8 cellular contexts compared by ENCODE assay signal in the genomic region with DNA sequence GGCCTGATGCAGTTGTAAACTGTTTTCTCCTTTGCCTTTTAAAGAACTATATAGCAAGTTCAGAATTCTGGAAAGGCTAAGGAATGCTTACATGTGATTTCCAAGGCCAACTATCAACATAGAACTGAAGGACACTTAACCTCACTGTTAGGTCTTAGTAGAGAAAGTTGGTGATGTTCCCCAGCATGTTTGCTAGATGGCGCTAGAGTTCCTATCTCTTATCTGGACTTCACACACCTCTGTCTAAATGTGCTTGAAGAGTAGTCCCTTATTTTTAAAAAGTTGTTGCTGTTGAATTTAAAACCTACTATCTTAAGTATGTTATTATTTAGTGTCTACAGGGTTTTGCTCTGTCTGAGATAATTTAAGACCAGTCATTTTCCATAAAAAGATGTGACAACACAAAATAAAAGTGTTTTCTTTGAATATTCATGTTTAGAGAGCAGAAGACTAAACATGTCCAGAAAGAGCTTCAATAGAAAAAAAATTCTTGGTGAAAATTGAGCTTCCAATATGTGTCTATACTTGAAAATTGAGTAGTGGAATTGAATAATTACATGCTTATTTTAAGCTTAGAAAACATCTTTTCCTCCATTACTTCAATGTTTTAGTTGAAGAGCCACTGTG.
DNase-seq lines count a peak whose midpoint lies in the region; ATAC-seq, FAIRE-seq and TF ChIP-seq lines count a peak whose summit lies in the region.

No MANE protein-coding gene starts in this region.

- no peak for TF ChIP-seq POLR2A in H1 (IDR thresholded peaks at IDR 0.05; ENCODE audit: control extremely low read depth in 1 of 2, low read depth in 2 of 2, low read length in 2 of 2)
- no peak for TF ChIP-seq POLR2A in esophagus squamous epithelium (IDR thresholded peaks at IDR 0.05)
- TF ChIP-seq POLR2A in lower leg skin (IDR thresholded peaks at IDR 0.05): no peak

- CTCF ChIA-PET in H1 (lab: Charles Lee; ENCODE audit: partially characterized antibody): interaction anchor here (0.5 to 4.5 kb wide), 29 partner anchors 8 to 1113 kb away, joined by 3 to 34 read pairs (median 4); no protein-coding TSS in a partner anchor

- peak; percentile 50 to 57 for TF ChIP-seq RAD21 in H1 (IDR thresholded peaks at IDR 0.05 in 1 of 2, conservative IDR thresholded peaks at IDR 0.05 in 1 of 2; ENCODE audit: low read depth in 2 of 2, low read length in 2 of 2)

- TF ChIP-seq EP300 in H1 (IDR thresholded peaks at IDR 0.05; ENCODE audit: borderline replicate concordance in 1 of 2, low read depth in 2 of 2, low read length in 2 of 2): no peak

- TF ChIP-seq CTCF in 22Rv1 (IDR thresholded peaks at IDR 0.05) (peak; percentile 82), H1 (IDR thresholded peaks at IDR 0.05; ENCODE audit: control extremely low read depth in 1 of 3, insufficient read depth in 1 of 3, low read depth in 1 of 3, low read length in 3 of 3) (peak in 2 of 3 experiments; percentile 51 to 85; a peak in 3 of 4 replicates), esophagus squamous epithelium (IDR thresholded peaks at IDR 0.05) (peak in 1 of 6 experiments; percentile 19), lower leg skin (IDR thresholded peaks at IDR 0.05) (no peak)

- H3K79me2 ChIP-seq in H1 (ENCODE audit: control insufficient read depth in 1 of 2, insufficient read depth in 2 of 2, low read length in 2 of 2): no peaks in the 10 kb centered on the region

- no peak overlapping the region for H4K5ac ChIP-seq in H1 (ENCODE audit: insufficient read length, low read depth, low read length)

- H3K56ac ChIP-seq in H1 (replicated peaks; ENCODE audit: insufficient read length, low read depth, low read length): no peak overlapping the region

- POLR2A ChIA-PET in H1 (lab: Charles Lee; ENCODE audit: partially characterized antibody): no interaction called here

- DNase-seq in NAMALWA (ENCODE audit: low spot score): peak; percentile 62
- no peak for DNase-seq in H1 (ENCODE audit: low read depth in 1 of 2, low spot score in 2 of 2)
- DNase-seq in esophagus squamous epithelium (lab: John Stamatoyannopoulos, UW): no peak
- no peak for DNase-seq in activated CD4-positive, CD25-positive, alpha-beta regulatory T cell treated with anti-CD3 and anti-CD28 coated beads, Interleukin-2, amount 50 U/mL, for 72 hours
- no peak for DNase-seq in KG1 (lab: John Stamatoyannopoulos, UW)
- DNase-seq in lower leg skin (ENCODE audit: low spot score in 2 of 2): no peak

- intact Hi-C loops in esophagus squamous epithelium (cut with DNase I) (no loop called here), lower leg skin (cut with DNase I; ENCODE audit: low total_unique reads) (no loop called here)

- no peak overlapping the region for H2BK15ac ChIP-seq in H1 (ENCODE audit: low read length)

- no peaks in the 10 kb centered on the region for H3K79me1 ChIP-seq in H1 (ENCODE audit: low read depth, low read length)

- FAIRE-seq in H1 (lab: Jason Lieb, UNC): peak; percentile 96

- no peak overlapping the region for H3K23ac ChIP-seq in H1 (ENCODE audit: insufficient read length)

- H2BK5ac ChIP-seq in H1 (ENCODE audit: low read depth, low read length): no peak overlapping the region

- H3K4me3 ChIP-seq in H1 (ENCODE audit: extremely low read depth in 1 of 4, insufficient read depth in 2 of 4, low read depth in 3 of 4, low read length in 4 of 4) (no peak overlapping the region), esophagus squamous epithelium (no peak overlapping the region), lower leg skin (ENCODE audit: low read depth, poor library complexity, severe bottlenecking) (no peak overlapping the region)

- no peak overlapping the region for H2AFZ ChIP-seq in H1 (ENCODE audit: low read length)

- no peaks in the 10 kb centered on the region for H3K4me1 ChIP-seq in H1 (replicated peaks in 1 of 4; ENCODE audit: control insufficient read depth in 3 of 4, insufficient read depth in 4 of 4, low read length in 3 of 4)
- no peaks in the 10 kb centered on the region for H3K4me1 ChIP-seq in esophagus squamous epithelium

- H3K27ac ChIP-seq in 22Rv1: no peak overlapping the region
- no peak overlapping the region for H3K27ac ChIP-seq in H1 (ENCODE audit: low read depth, low read length)
- no peak overlapping the region for H3K27ac ChIP-seq in esophagus squamous epithelium

- H3K9me3 ChIP-seq in H1 (ENCODE audit: insufficient read depth in 2 of 2, low read depth in 1 of 2, low read length in 1 of 2): peaks cover 0 to 4% of the 10 kb centered on the region in 2 experiments; a peak in 1 of 4 replicates
- peaks cover 0 to 8% (median 0%) of the 10 kb centered on the region in 3 donors for H3K9me3 ChIP-seq in esophagus squamous epithelium

- no peak overlapping the region for H2BK20ac ChIP-seq in H1 (ENCODE audit: low read length)

- peak; percentile 62 for ATAC-seq in GM18502 (IDR thresholded peaks at IDR 0.05; ENCODE audit: poor library complexity, unreplicated experiment)

- H3K36me3 ChIP-seq in H1 (ENCODE audit: control insufficient read depth in 2 of 4, insufficient read depth in 4 of 4, low read length in 3 of 4) (no peaks in the 10 kb centered on the region), esophagus squamous epithelium (no peaks in the 10 kb centered on the region)

- H2AK5ac ChIP-seq in H1 (ENCODE audit: low read depth, low read length): no peak overlapping the region

- H3K27me3 ChIP-seq in H1 (replicated peaks in 1 of 4; ENCODE audit: control insufficient read depth in 3 of 4, extremely low read depth in 1 of 4, insufficient read depth in 3 of 4, low read length in 3 of 4): no peaks in the 10 kb centered on the region
- H3K27me3 ChIP-seq in esophagus squamous epithelium: no peaks in the 10 kb centered on the region

- H3K23me2 ChIP-seq in H1 (ENCODE audit: low read depth, low read length): no peaks in the 10 kb centered on the region; the same call in 1 of the 2 replicates

- no peak overlapping the region for H2BK12ac ChIP-seq in H1 (ENCODE audit: low read depth, low read length)

- H4K20me1 ChIP-seq in H1 (replicated peaks in 1 of 2; ENCODE audit: control insufficient read depth in 1 of 2, insufficient read depth in 2 of 2, low read length in 2 of 2): no peaks in the 10 kb centered on the region

- WGBS in H1 (ENCODE audit: extremely low coverage in 1 of 2, insufficient coverage in 1 of 2, insufficient read length in 1 of 2, insufficient replicate concordance in 2 of 2, low coverage in 1 of 2, low lambda C conversion rate in 2 of 2, missing lambda C conversion rate in 1 of 2), 2 experiments: 5% methylated on average over 1 of the region's 1 CpG; no CpG with 5 or more reads in 1 of the 2 experiments
- WGBS in esophagus squamous epithelium, 2 donors: 0% methylated on average over 1 of the region's 1 CpG
- 0% methylated on average over 1 of the region's 1 CpG for WGBS in lower leg skin, 2 donors

- H3K14ac ChIP-seq in H1 (ENCODE audit: insufficient read length): no peak overlapping the region

- no peak overlapping the region for H4K8ac ChIP-seq in H1 (ENCODE audit: extremely low read depth, insufficient read depth, low read length)

- no peak overlapping the region for H3K9ac ChIP-seq in H1 (replicated peaks in 1 of 4; ENCODE audit: extremely low read depth in 1 of 4, low read depth in 3 of 4, low read length in 3 of 4)

- H2BK120ac ChIP-seq in H1 (replicated peaks; ENCODE audit: low read depth, low read length): no peak overlapping the region

- H3K18ac ChIP-seq in H1 (ENCODE audit: extremely low read depth, low read length): no peak overlapping the region

- H4K91ac ChIP-seq in H1 (replicated peaks; ENCODE audit: insufficient read length, low read length): no peak overlapping the region

- H3K4ac ChIP-seq in H1 (replicated peaks; ENCODE audit: insufficient read length, low read depth, low read length): no peak overlapping the region

- H3K4me2 ChIP-seq in H1 (ENCODE audit: insufficient read depth in 1 of 2, low read depth in 2 of 2, low read length in 2 of 2): no peak overlapping the region

TF ChIP-seq in H1, 55 proteins besides CTCF, POLR2A, EP300 and RAD21:
- no peak for TF ChIP-seq SP4 (IDR thresholded peaks at IDR 0.05; ENCODE audit: low read length)
- no peak for TF ChIP-seq TCF12 (IDR thresholded peaks at IDR 0.05; ENCODE audit: low read depth, low read length)
- TF ChIP-seq KDM5A (IDR thresholded peaks at IDR 0.05; ENCODE audit: low read length): no peak
- no peak for TF ChIP-seq TAF1 (IDR thresholded peaks at IDR 0.05; ENCODE audit: low read depth, low read length)
- TF ChIP-seq FOSL1 (IDR thresholded peaks at IDR 0.05; ENCODE audit: insufficient read depth, low read depth, low read length): no peak
- no peak for TF ChIP-seq EZH2 (IDR thresholded peaks at IDR 0.05; ENCODE audit: low read depth, low read length, severe bottlenecking)
- no peak for TF ChIP-seq POU5F1 (IDR thresholded peaks at IDR 0.05; ENCODE audit: low read depth, low read length)

Comparison
In these comparisons a context has a peak if more than half of its experiments do, and no peak if none do; other contexts are left out.
1. CTCF ChIP-seq: peak in 22Rv1 (single experiment) and H1 (2 of 3); none in lower leg skin (0 of 3).